8 cellular contexts compared by ENCODE assay signal in genomic region chr9:101449071-101449721, GRCh38. TPM values are rescaled to one million over a fixed set of nuclear protein-coding genes. Genes with fewer than 3 reads are reported as not detected.
DNase-seq lines count a peak whose midpoint lies in the region; TF ChIP-seq lines count a peak whose summit lies in the region.

No MANE protein-coding gene starts in this region.

- H3K4me3 ChIP-seq in H7 (ENCODE audit: insufficient read depth, low read depth, low read length) (peak overlapping the region; percentile 73), neuronal stem cell (ENCODE audit: low read length in 2 of 2) (peak overlapping the region; percentile 40 to 94), thyroid gland (replicated peaks in 1 of 3) (peak overlapping the region in 2 of 3 donors; percentile 13 to 48)

- H3K4me3 Mint-ChIP-seq in activated naive CD4-positive, alpha-beta T cell treated with anti-CD3 and anti-CD28 coated beads, Interleukin-2, amount 50 U/mL, for 24 hours: peak overlapping the region; percentile 71

- no peak for TF ChIP-seq POLR2A in thyroid gland (IDR thresholded peaks at IDR 0.05)

- TF ChIP-seq CTCF in thyroid gland (IDR thresholded peaks at IDR 0.05): peak; percentile 18 to 62 (median 56)

- peak overlapping the region; percentile 47 for H3K4me2 ChIP-seq in neuronal stem cell (ENCODE audit: insufficient read depth, low read length, poor library complexity, severe bottlenecking)

- no peak overlapping the region for H2BK12ac ChIP-seq in neuronal stem cell (ENCODE audit: low read length)

- H2BK120ac ChIP-seq in neuronal stem cell (ENCODE audit: low read depth, low read length): no peak overlapping the region

- no peak overlapping the region for H3K27ac ChIP-seq in neuronal stem cell (replicated peaks; ENCODE audit: low read length)
- peak overlapping the region in 1 of 3 donors; percentile 51 for H3K27ac ChIP-seq in thyroid gland

- H3K18ac ChIP-seq in neuronal stem cell (ENCODE audit: low read length): peak overlapping the region; percentile 93

- H3K27me3 ChIP-seq in H7 (ENCODE audit: control insufficient read depth, insufficient read depth, low read length): no peaks in the 10 kb centered on the region
- H3K27me3 ChIP-seq in neuronal stem cell (ENCODE audit: control insufficient read depth in 3 of 3, insufficient read depth in 3 of 3, low read depth in 1 of 3, low read length in 3 of 3): peaks cover 0 to 14% (median 0%) of the 10 kb centered on the region in 3 experiments
- no peaks in the 10 kb centered on the region for H3K27me3 ChIP-seq in thyroid gland

- H3K36me3 ChIP-seq in H7 (replicated peaks; ENCODE audit: control insufficient read depth, insufficient read depth, low read length) (no peaks in the 10 kb centered on the region), neuronal stem cell (replicated peaks in 1 of 2; ENCODE audit: control insufficient read depth in 2 of 2, insufficient read depth in 2 of 2, low read length in 2 of 2) (no peaks in the 10 kb centered on the region), thyroid gland (no peaks in the 10 kb centered on the region)

- WGBS in neuronal stem cell (ENCODE audit: extremely low coverage in 2 of 2, insufficient read length in 2 of 2, insufficient replicate concordance in 1 of 2), 2 donors: no CpG with 5 or more reads among the region's 40 CpGs
- 3% methylated on average over 16 to 37 of the region's 40 CpGs for WGBS in thyroid gland, 2 donors

- no peaks in the 10 kb centered on the region for H3K9me3 Mint-ChIP-seq in activated naive CD4-positive, alpha-beta T cell treated with anti-CD3 and anti-CD28 coated beads, Interleukin-2, amount 50 U/mL, for 24 hours

- peaks cover 9% of the 10 kb centered on the region for H3K4me1 Mint-ChIP-seq in activated naive CD4-positive, alpha-beta T cell treated with anti-CD3 and anti-CD28 coated beads, Interleukin-2, amount 50 U/mL, for 24 hours

- H3K23ac ChIP-seq in neuronal stem cell (ENCODE audit: low read depth, low read length, poor library complexity): no peak overlapping the region

- intact Hi-C loops in thyroid gland (cut with DNase I): no loop called here

- H3K4me1 ChIP-seq in neuronal stem cell (ENCODE audit: control insufficient read depth in 2 of 2, insufficient read depth in 1 of 2, low read depth in 1 of 2, low read length in 2 of 2) (no peaks in the 10 kb centered on the region), thyroid gland (no peaks in the 10 kb centered on the region)

- no peak overlapping the region for H4K8ac ChIP-seq in neuronal stem cell (ENCODE audit: low read depth, low read length)

- H2AFZ ChIP-seq in neuronal stem cell (ENCODE audit: low read length): peak overlapping the region; percentile 92

- peaks cover 38% of the 10 kb centered on the region for H3K27me3 Mint-ChIP-seq in activated naive CD4-positive, alpha-beta T cell treated with anti-CD3 and anti-CD28 coated beads, Interleukin-2, amount 50 U/mL, for 24 hours

- no peak overlapping the region for H4K91ac ChIP-seq in neuronal stem cell (ENCODE audit: low read depth, low read length, poor library complexity)

- no peak overlapping the region for H2BK5ac ChIP-seq in neuronal stem cell (ENCODE audit: low read length)

- H3K36me3 Mint-ChIP-seq in activated naive CD4-positive, alpha-beta T cell treated with anti-CD3 and anti-CD28 coated beads, Interleukin-2, amount 50 U/mL, for 24 hours: no peaks in the 10 kb centered on the region

- no peak overlapping the region for H3K4ac ChIP-seq in neuronal stem cell (ENCODE audit: low read length)

- no peaks in the 10 kb centered on the region for H3K9me3 ChIP-seq in neuronal stem cell (replicated peaks in 1 of 2; ENCODE audit: control insufficient read depth in 2 of 2, insufficient read depth in 1 of 2, low read depth in 1 of 2, low read length in 2 of 2)
- H3K9me3 ChIP-seq in thyroid gland: no peaks in the 10 kb centered on the region

- peak overlapping the region; percentile 79 for H3K9ac ChIP-seq in neuronal stem cell (ENCODE audit: low read depth, low read length, poor library complexity)

- H3K27ac Mint-ChIP-seq in activated naive CD4-positive, alpha-beta T cell treated with anti-CD3 and anti-CD28 coated beads, Interleukin-2, amount 50 U/mL, for 24 hours: no peak overlapping the region

- no peaks in the 10 kb centered on the region for H3K79me1 ChIP-seq in neuronal stem cell (ENCODE audit: low read depth, low read length)

- no peak overlapping the region for H3K14ac ChIP-seq in neuronal stem cell (ENCODE audit: low read length)

- H2BK15ac ChIP-seq in neuronal stem cell (ENCODE audit: low read length): no peak overlapping the region

- H2AK5ac ChIP-seq in neuronal stem cell (ENCODE audit: low read depth, low read length): no peak overlapping the region

- DNase-seq in GDM1 (lab: John Stamatoyannopoulos, UW) (peak; percentile 15), H7 (peak; percentile 92), LHCN-M2 (ENCODE audit: low read depth) (peak; percentile 67), SHP77 (lab: John Stamatoyannopoulos, UW) (peak; percentile 74 to 78), globus pallidus (ENCODE audit: low spot score) (peak; percentile 64), neuronal stem cell (ENCODE audit: low spot score) (peak; percentile 61), thyroid gland (peak; percentile 71 to 78)

RNA-seq across cellular contexts. Expression of gene ALDOB, which starts 13.6 kb away (rescaled TPM):
- not detected in 2 replicates for total RNA-seq in H7 (2014; rRNA removed; shearing (Covaris generic))
- total RNA-seq in LHCN-M2 (2014; rRNA removed): not detected in 2 replicates
- not detected for polyA plus RNA-seq in LHCN-M2 (2012)
- not detected for polyA plus RNA-seq in neuronal stem cell (2013, experiment 1 of 2)
- polyA plus RNA-seq in neuronal stem cell (2013, experiment 2 of 2): not detected
- total RNA-seq in thyroid gland: not detected

RNA-seq across cellular contexts. Expression of gene ZNF189, which starts 50.5 kb away (rescaled TPM):
- total RNA-seq in H7 (2014; rRNA removed; shearing (Covaris generic)): 9.9 and 13.2 TPM in 2 replicates
- 12.1 and 14.6 TPM in 2 replicates for total RNA-seq in LHCN-M2 (2014; rRNA removed)
- 5.4 TPM for polyA plus RNA-seq in LHCN-M2 (2012)
- 10.6 TPM for polyA plus RNA-seq in neuronal stem cell (2013, experiment 1 of 2)
- polyA plus RNA-seq in neuronal stem cell (2013, experiment 2 of 2): 10.6 TPM
- total RNA-seq in thyroid gland: 10 to 100 TPM; 21.6 to 34.1 (median 24.5) TPM

RNA-seq across cellular contexts. Expression of gene MRPL50, which starts 50.8 kb away (rescaled TPM):
- 23.0 and 23.3 TPM in 2 replicates for total RNA-seq in H7 (2014; rRNA removed; shearing (Covaris generic))
- total RNA-seq in LHCN-M2 (2014; rRNA removed): 13.5 and 14.6 TPM in 2 replicates
- polyA plus RNA-seq in LHCN-M2 (2012): 6.2 TPM
- polyA plus RNA-seq in neuronal stem cell (2013, experiment 1 of 2): 21.2 TPM
- polyA plus RNA-seq in neuronal stem cell (2013, experiment 2 of 2): 20.9 TPM
- 10 to 100 TPM; 12.5 to 17.4 (median 13.7) TPM for total RNA-seq in thyroid gland

Comparison
In these comparisons a context has a peak if more than half of its experiments do, and no peak if none do; other contexts are left out.
1. DNase-seq: peak in every context shown above with its lines; median percentile 92 in H7; 76 in SHP77; 74 in thyroid gland; 67 in LHCN-M2; 64 in globus pallidus; 61 in neuronal stem cell; 15 in GDM1.